In genomic region chr1:38489844-38490270, GRCh38 we compare ENCODE assay signal across 8 cellular contexts.
A peak's percentile ranks its signal among the peaks of the same experiment; 100 is the strongest.
DNase-seq lines count a peak whose midpoint lies in the region; ATAC-seq and TF ChIP-seq lines count a peak whose summit lies in the region.

No MANE protein-coding gene starts in this region.

- H3K27me3 ChIP-seq in SJCRH30, result no peaks in the 10 kb centered on the region

- no peaks in the 10 kb centered on the region for H3K9me3 ChIP-seq in SJCRH30 (replicated peaks)

- H3K27me3 Mint-ChIP-seq in memory B cell (peaks cover 3% of the 10 kb centered on the region), type B pancreatic cell (peaks cover 41% of the 10 kb centered on the region)

- no peaks in the 10 kb centered on the region for H3K36me3 Mint-ChIP-seq in memory B cell
- no peaks in the 10 kb centered on the region for H3K36me3 Mint-ChIP-seq in type B pancreatic cell

- TF ChIP-seq CTCF in GM13977 (IDR thresholded peaks at IDR 0.05; ENCODE audit: extremely low read depth, insufficient read depth, missing control alignments), result peak; percentile 38
- peak; percentile 49 for TF ChIP-seq CTCF in astrocyte of the cerebellum (IDR thresholded peaks at IDR 0.05; ENCODE audit: low read depth, low read length, missing control alignments)
- TF ChIP-seq CTCF in type B pancreatic cell (conservative IDR thresholded peaks at IDR 0.05), result peak; percentile 82

- in situ Hi-C loops in GM13977 (cut with MboI; ENCODE audit: low pct_unique_long_range_greater_than_20kb, low sequenced_read_pairs, unreplicated experiment) (no loop called here), astrocyte of the cerebellum (cut with HindIII; ENCODE audit: low sequenced_read_pairs) (loop anchor here (5.0 kb wide), 1 partner anchor 98 kb away; no protein-coding TSS in a partner anchor)

- H3K4me1 ChIP-seq in SJCRH30, result no peaks in the 10 kb centered on the region

- H3K36me3 ChIP-seq in SJCRH30, result no peaks in the 10 kb centered on the region

- H3K4me3 Mint-ChIP-seq in memory B cell, result no peak overlapping the region
- H3K4me3 Mint-ChIP-seq in type B pancreatic cell, result no peak overlapping the region

- ATAC-seq in memory B cell (ENCODE audit: low read depth), result peak; percentile 59
- ATAC-seq in GM18861 (IDR thresholded peaks at IDR 0.05; ENCODE audit: unreplicated experiment), result no peak
- ATAC-seq in GM21390 (IDR thresholded peaks at IDR 0.05; ENCODE audit: unreplicated experiment), result no peak

- peak; percentile 22 for DNase-seq in Ammon's horn (ENCODE audit: low spot score)
- DNase-seq in GM13977 (ENCODE audit: low spot score), result peak; percentile 51
- DNase-seq in SJCRH30, result peak; percentile 62 to 75
- DNase-seq in astrocyte of the cerebellum (ENCODE audit: low read depth), result no peak
- no peak for DNase-seq in memory B cell (ENCODE audit: low spot score in 2 of 2)
- DNase-seq in type B pancreatic cell (ENCODE audit: extremely low spot score, unreplicated experiment), result no peak

- H3K27ac ChIP-seq in SJCRH30, result no peak overlapping the region

- H3K27ac Mint-ChIP-seq in memory B cell, result no peak overlapping the region
- H3K27ac Mint-ChIP-seq in type B pancreatic cell, result no peak overlapping the region

- H3K4me1 Mint-ChIP-seq in memory B cell (peaks cover 23% of the 10 kb centered on the region), type B pancreatic cell (ENCODE audit: unreplicated experiment) (peaks cover 12% of the 10 kb centered on the region)

- H3K9me3 Mint-ChIP-seq in memory B cell (no peaks in the 10 kb centered on the region), type B pancreatic cell (no peaks in the 10 kb centered on the region)

- H3K4me3 ChIP-seq in SJCRH30 (no peak overlapping the region), astrocyte of the cerebellum (ENCODE audit: low read depth, low read length) (no peak overlapping the region)

Comparison
In these comparisons a context has a peak if more than half of its experiments do, and no peak if none do; other contexts are left out.
1. DNase-seq: peak in Ammon's horn (single experiment), GM13977 (single experiment) and SJCRH30 (2 of 2); none in astrocyte of the cerebellum (single experiment), memory B cell (0 of 2) and type B pancreatic cell (single experiment).
2. Peak in every context shown above with its lines, with median percentiles within 50 percentile points of each other: CTCF ChIP-seq.